Comparison of ENCODE assay signal across 10 cellular contexts in the genomic region with DNA sequence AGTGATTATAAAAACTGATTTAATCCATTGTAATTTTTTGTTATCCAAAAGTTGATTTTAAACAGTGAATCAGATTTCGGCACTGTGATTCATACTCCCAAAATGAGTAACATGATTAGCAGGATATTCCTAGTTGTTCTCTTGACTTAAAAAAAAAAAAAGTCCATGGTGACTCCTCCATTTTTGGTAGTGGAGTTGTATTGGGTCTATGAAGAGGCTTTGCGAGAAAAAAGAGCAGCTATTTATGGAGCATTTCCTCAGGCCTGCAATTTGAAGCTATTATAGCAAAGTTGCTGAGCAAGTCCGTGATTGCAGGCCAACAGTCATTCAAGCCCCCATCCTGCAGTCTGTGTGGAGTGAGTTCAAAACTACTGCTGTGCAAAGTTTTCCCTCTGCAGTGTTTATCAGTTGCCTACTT. TPM values are rescaled to one million over a fixed set of nuclear protein-coding genes. Genes with fewer than 3 reads are reported as not detected.
DNase-seq lines count a peak whose midpoint lies in the region; ATAC-seq, FAIRE-seq and TF ChIP-seq lines count a peak whose summit lies in the region.
"Had no signal": no experiment of that assay in that cellular context is flagged by ENCODE, and none has a peak within 500 bp of the region (broad histone marks: within the 10 kb centered on the region; RNA-seq: fewer than 3 reads in every experiment).

No MANE protein-coding gene starts in this region.

- peak; percentile 40; the same call in 1 of the 3 replicates for ATAC-seq in GM23338
- peak; percentile 70 for ATAC-seq in left ventricle myocardium superior
- no peak for ATAC-seq in HG03097 (IDR thresholded peaks at IDR 0.05; ENCODE audit: low FRiP score, unreplicated experiment)
- ATAC-seq in stimulated activated naive CD8-positive, alpha-beta T cell treated with anti-CD3 and anti-CD28 coated beads, Interleukin-15, Interleukin-2, amounts not matched to agents 100 U/mL and 50 U/mL, for 24 hours, result no peak

- TF ChIP-seq POLR2A in sigmoid colon (IDR thresholded peaks at IDR 0.05), result no peak

- WGBS in sigmoid colon, 2 donors, result 29 to 42% methylated on average over 3 of the region's 3 CpGs

- H3F3A ChIP-seq in GM23338 (replicated peaks; ENCODE audit: low read depth), result no peaks in the 10 kb centered on the region

- H3K27ac ChIP-seq in GM23338 (ENCODE audit: low read depth) (peak overlapping the region; percentile 11; the same call in 1 of the 2 replicates), astrocyte (ENCODE audit: low read depth, low read length) (peak overlapping the region; percentile 98), sigmoid colon (peak overlapping the region; percentile 53 to 77 (median 59))

- intact Hi-C loops in left ventricle myocardium superior (cut with micrococcal nuclease), result no loop called here
- intact Hi-C loops in sigmoid colon (cut with DNase I), result no loop called here

- H3K27me3 Mint-ChIP-seq in GM23338 (ENCODE audit: insufficient read depth, low read depth, poor library complexity) (no peaks in the 10 kb centered on the region), astrocyte (ENCODE audit: low read depth, unreplicated experiment) (no peaks in the 10 kb centered on the region)

- TF ChIP-seq CTCF in GM23338 (conservative IDR thresholded peaks at IDR 0.05; ENCODE audit: low read depth in 2 of 2) (no peak), astrocyte (IDR thresholded peaks at IDR 0.05; ENCODE audit: insufficient read depth, low read depth, low read length) (no peak), sigmoid colon (IDR thresholded peaks at IDR 0.05) (no peak)

- H4K20me1 ChIP-seq in GM23338 (replicated peaks; ENCODE audit: insufficient read depth), result no peaks in the 10 kb centered on the region
- H4K20me1 ChIP-seq in astrocyte (ENCODE audit: insufficient read depth, low read length), result peaks cover 38% of the 10 kb centered on the region

- peaks cover 100% of the 10 kb centered on the region for H3K79me2 ChIP-seq in GM23338 (replicated peaks; ENCODE audit: insufficient read depth)
- peaks cover 91% of the 10 kb centered on the region for H3K79me2 ChIP-seq in astrocyte (ENCODE audit: insufficient read depth, low read length)

- H3K4me3 Mint-ChIP-seq in GM23338 (no peak overlapping the region), astrocyte (ENCODE audit: unreplicated experiment) (no peak overlapping the region)

- peaks cover 28% of the 10 kb centered on the region for H3K4me1 Mint-ChIP-seq in GM23338
- H3K4me1 Mint-ChIP-seq in astrocyte (ENCODE audit: low read depth, unreplicated experiment), result peaks cover 32% of the 10 kb centered on the region

- no peaks in the 10 kb centered on the region for H3K9me2 ChIP-seq in GM23338 (ENCODE audit: insufficient read depth)

- no peak overlapping the region for H2AFZ ChIP-seq in GM23338
- H2AFZ ChIP-seq in astrocyte (ENCODE audit: low read depth, low read length), result no peak overlapping the region

- no peak overlapping the region; the same call in 1 of the 2 replicates for H3K27ac Mint-ChIP-seq in GM23338
- H3K27ac Mint-ChIP-seq in astrocyte (ENCODE audit: unreplicated experiment), result peak overlapping the region; percentile 95

- no peak overlapping the region for H3K4me3 ChIP-seq in GM23338
- peak overlapping the region; percentile 34 for H3K4me3 ChIP-seq in astrocyte (ENCODE audit: insufficient read depth, low read depth, low read length)
- H3K4me3 ChIP-seq in sigmoid colon, result no peak overlapping the region

- H3K9me3 Mint-ChIP-seq in GM23338 (no peaks in the 10 kb centered on the region), astrocyte (ENCODE audit: unreplicated experiment) (no peaks in the 10 kb centered on the region)

- DNase-seq in GM23338 (ENCODE audit: low spot score) (peak; percentile 31), astrocyte (ENCODE audit: low read depth) (peak; percentile 93), left ventricle myocardium superior (no peak), sigmoid colon (no peak), NCI-H2196 treated with DMSO at 0.1 percent for 48 hours (lab: John Stamatoyannopoulos, UW; ENCODE audit: unreplicated experiment) (no peak)
- DNase-seq in activated effector memory CD4-positive, alpha-beta T cell treated with anti-CD3 and anti-CD28 coated beads, Interleukin-2, amount 50 U/mL, for 16 hours, result no peak
- DNase-seq in stimulated activated naive CD8-positive, alpha-beta T cell treated with anti-CD3 and anti-CD28 coated beads, Interleukin-15, Interleukin-2, amounts not matched to agents 100 U/mL and 50 U/mL, for 24 hours, result no peak
- DNase-seq: DMS153, NCI-H2171 treated with DMSO at 0.1 percent for 48 hours had no signal

- peak; percentile 97 for FAIRE-seq in astrocyte (lab: Jason Lieb, UNC)

- peaks cover 19% of the 10 kb centered on the region for H3K4me1 ChIP-seq in GM23338 (ENCODE audit: insufficient read depth)
- H3K4me1 ChIP-seq in astrocyte (ENCODE audit: insufficient read depth, low read length), result peaks cover 17% of the 10 kb centered on the region
- peaks cover 0 to 48% (median 29%) of the 10 kb centered on the region in 4 donors for H3K4me1 ChIP-seq in sigmoid colon

- H3K27me3 ChIP-seq in GM23338 (ENCODE audit: insufficient read depth) (no peaks in the 10 kb centered on the region), astrocyte (ENCODE audit: insufficient read depth, low read length) (no peaks in the 10 kb centered on the region), sigmoid colon (no peaks in the 10 kb centered on the region)

- TF ChIP-seq EP300 in sigmoid colon (IDR thresholded peaks at IDR 0.05), result no peak

- H3K4me2 ChIP-seq in GM23338 (peak overlapping the region; percentile 36), astrocyte (ENCODE audit: low read length) (peak overlapping the region; percentile 79)

- no peaks in the 10 kb centered on the region for H3K36me3 ChIP-seq in GM23338 (ENCODE audit: insufficient read depth)
- H3K36me3 ChIP-seq in astrocyte (ENCODE audit: insufficient read depth, low read length), result no peaks in the 10 kb centered on the region
- H3K36me3 ChIP-seq in sigmoid colon, result no peaks in the 10 kb centered on the region

- H3K9ac ChIP-seq in astrocyte (ENCODE audit: low read length), result peak overlapping the region; percentile 82

- H3K36me3 Mint-ChIP-seq in GM23338 (ENCODE audit: low read depth) (peaks cover 10% of the 10 kb centered on the region; the same call in 2 of the 3 replicates), astrocyte (ENCODE audit: low read depth, unreplicated experiment) (peaks cover 12% of the 10 kb centered on the region)

- H3K9me3 ChIP-seq in astrocyte (ENCODE audit: insufficient read depth, low read depth, low read length) (no peaks in the 10 kb centered on the region), sigmoid colon (no peaks in the 10 kb centered on the region)

TF ChIP-seq in GM23338, 12 proteins besides CTCF, POLR2A, EP300 and RAD21 (continues in another document):
- no peak for TF ChIP-seq POLR2AphosphoS5 (IDR thresholded peaks at IDR 0.05; ENCODE audit: low read depth)
- TF ChIP-seq CREB1 (CRISPR knock-in tag; IDR thresholded peaks at IDR 0.05; ENCODE audit: low read depth), result no peak
- TF ChIP-seq STAT1 (IDR thresholded peaks at IDR 0.05; ENCODE audit: unreplicated experiment), result no peak

RNA-seq across cellular contexts. Expression of gene YAP1, which starts 28.8 kb away (rescaled TPM):
- 132 and 155 TPM in 2 replicates for total RNA-seq in GM23338 (2014; rRNA removed; shearing (Covaris generic))
- polyA plus RNA-seq in GM23338 (2016; fragmentation: Nextera tagmentation; extraction: Ambion mirVana) (17.2 and 19.5 TPM in 2 replicates), sigmoid colon (10 to 100 TPM; 12.0 to 21.1 (median 13.9) TPM)
- total RNA-seq in astrocyte (122 and 129 TPM in 2 replicates), left ventricle myocardium superior (98.6 TPM), sigmoid colon (100 to 1,000 TPM; 159 to 239 (median 186) TPM)

Comparison
In these comparisons a context has a peak if more than half of its experiments do, and no peak if none do; other contexts are left out.
1. ATAC-seq: peak in GM23338 (single experiment) and left ventricle myocardium superior (single experiment); none in HG03097 (single experiment) and stimulated activated naive CD8-positive, alpha-beta T cell treated with anti-CD3 and anti-CD28 coated beads, Interleukin-15, Interleukin-2, amounts not matched to agents 100 U/mL and 50 U/mL, for 24 hours (single experiment).
2. DNase-seq: peak in GM23338 (single experiment) and astrocyte (single experiment); none in left ventricle myocardium superior (single experiment), sigmoid colon (single experiment), activated effector memory CD4-positive, alpha-beta T cell treated with anti-CD3 and anti-CD28 coated beads, Interleukin-2, amount 50 U/mL, for 16 hours (single experiment), stimulated activated naive CD8-positive, alpha-beta T cell treated with anti-CD3 and anti-CD28 coated beads, Interleukin-15, Interleukin-2, amounts not matched to agents 100 U/mL and 50 U/mL, for 24 hours (single experiment) and NCI-H2196 treated with DMSO at 0.1 percent for 48 hours (single experiment).
3. H3K27ac ChIP-seq: peak in every context shown above with its lines; median percentile 98 in astrocyte; 59 in sigmoid colon; 11 in GM23338.